ENCODE assay signal across 8 cellular contexts in the genomic region with DNA sequence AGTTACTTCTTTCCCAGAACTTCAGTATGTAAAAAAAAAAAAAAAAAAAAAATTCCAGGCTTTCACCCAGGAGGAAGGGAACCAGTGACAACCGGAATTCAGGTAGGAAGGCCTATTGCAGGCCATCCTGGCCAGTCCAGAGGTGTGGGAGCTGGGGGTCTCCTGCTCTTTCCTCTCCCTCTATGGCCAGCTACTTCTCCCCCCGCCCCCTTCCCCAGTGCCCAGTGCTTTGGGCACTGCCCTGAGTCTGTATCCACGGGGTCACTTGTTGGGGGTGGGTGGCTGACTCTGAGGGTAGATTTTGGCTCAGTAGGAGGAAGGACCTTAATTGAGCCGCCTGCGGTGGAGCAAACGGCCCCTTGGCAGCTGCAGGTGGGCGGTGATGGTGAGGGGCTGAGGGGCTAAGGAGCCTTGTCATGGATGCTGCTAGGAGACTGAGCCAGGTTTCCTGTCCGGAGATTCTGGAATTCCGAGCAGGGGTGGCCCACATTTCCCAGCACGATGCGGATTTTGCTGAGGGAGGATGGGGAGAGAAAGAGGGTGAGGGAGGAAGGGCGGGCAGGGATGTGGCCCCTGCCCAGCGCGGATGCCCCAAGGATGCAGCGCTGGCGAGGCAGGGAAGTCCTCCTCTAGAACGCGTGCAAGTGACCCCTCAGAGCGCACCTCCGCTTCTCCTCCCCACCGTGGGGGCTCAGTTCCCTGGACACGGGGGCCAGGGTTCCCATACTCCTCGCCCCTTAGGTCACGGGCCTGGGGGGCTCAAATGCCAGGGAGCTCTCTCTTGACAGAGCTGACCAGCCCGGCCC. TPM values are rescaled to one million over a fixed set of nuclear protein-coding genes. Genes with fewer than 3 reads are reported as not detected.
DNase-seq lines count a peak whose midpoint lies in the region; TF ChIP-seq lines count a peak whose summit lies in the region.

No MANE protein-coding gene starts in this region.

- peak overlapping the region; percentile 62 to 96 (median 94) for H3K27ac Mint-ChIP-seq in CD4-positive, alpha-beta memory T cell
- H3K27ac Mint-ChIP-seq in neural progenitor cell: peak overlapping the region; percentile 93

- H3K4me3 ChIP-seq in CD4-positive, alpha-beta memory T cell (ENCODE audit: low read length in 2 of 2): peak overlapping the region; percentile 47 to 69
- H3K4me3 ChIP-seq in PC-9 (peak overlapping the region; percentile 87), epithelial cell of proximal tubule (ENCODE audit: low read depth, low read length) (peak overlapping the region; percentile 74), neural progenitor cell (peak overlapping the region; percentile 91)

- H3K9me3 ChIP-seq in CD4-positive, alpha-beta memory T cell (ENCODE audit: control insufficient read depth in 1 of 2, low read length in 2 of 2): no peaks in the 10 kb centered on the region
- H3K9me3 ChIP-seq in PC-9 (ENCODE audit: insufficient read depth, low read depth): no peaks in the 10 kb centered on the region
- no peaks in the 10 kb centered on the region for H3K9me3 ChIP-seq in neural progenitor cell (ENCODE audit: low read depth)

- H3K79me2 ChIP-seq in PC-9 (ENCODE audit: low read depth) (peaks cover 35% of the 10 kb centered on the region), neural progenitor cell (ENCODE audit: low read depth) (peaks cover 39% of the 10 kb centered on the region)

- no peaks in the 10 kb centered on the region for H3K27me3 Mint-ChIP-seq in CD4-positive, alpha-beta memory T cell
- H3K27me3 Mint-ChIP-seq in neural progenitor cell (ENCODE audit: insufficient read depth, low read depth): peaks cover 12% of the 10 kb centered on the region

- H3K4me2 ChIP-seq in PC-9 (peak overlapping the region; percentile 94), neural progenitor cell (peak overlapping the region; percentile 100)

- H3K4me3 Mint-ChIP-seq in CD4-positive, alpha-beta memory T cell: peak overlapping the region; percentile 89 to 93 (median 92)
- H3K4me3 Mint-ChIP-seq in neural progenitor cell: peak overlapping the region; percentile 93

- TF ChIP-seq CTCF in PC-9 (conservative IDR thresholded peaks at IDR 0.05) (no peak), epithelial cell of proximal tubule (conservative IDR thresholded peaks at IDR 0.05; ENCODE audit: low read depth, low read length) (no peak), neural progenitor cell (IDR thresholded peaks at IDR 0.05) (no peak)

- no peaks in the 10 kb centered on the region for H3K9me2 ChIP-seq in PC-9 (ENCODE audit: insufficient read depth)

- H3K36me3 Mint-ChIP-seq in CD4-positive, alpha-beta memory T cell: peaks cover 0 to 6% of the 10 kb centered on the region in 2 donors
- H3K36me3 Mint-ChIP-seq in neural progenitor cell: peaks cover 10% of the 10 kb centered on the region

- BruUV-seq in PC-9 (replicated peaks; lab: Mats Ljungman, UMichigan): TSS peak; percentile 62

- H3K4me1 ChIP-seq in CD4-positive, alpha-beta memory T cell (ENCODE audit: insufficient read depth, low read length): peaks cover 41% of the 10 kb centered on the region
- H3K4me1 ChIP-seq in PC-9 (replicated peaks; ENCODE audit: insufficient read depth) (peaks cover 14% of the 10 kb centered on the region), neural progenitor cell (peaks cover 15% of the 10 kb centered on the region)

- CTCF ChIA-PET in CD4-positive, alpha-beta memory T cell (lab: Charles Lee; ENCODE audit: partially characterized antibody): interaction anchor here (0.8 to 1.1 kb wide), 2 partner anchors 7 to 9 kb away, joined by 3 read pairs; no protein-coding TSS in a partner anchor
- CTCF ChIA-PET in PC-9 (lab: Charles Lee): interaction anchor here (0.6 kb wide), 3 partner anchors 9 to 233 kb away, joined by 3 to 17 read pairs (median 7); no protein-coding TSS in a partner anchor

- no peaks in the 10 kb centered on the region for H3K36me3 ChIP-seq in CD4-positive, alpha-beta memory T cell (ENCODE audit: insufficient read depth, low read length)
- H3K36me3 ChIP-seq in PC-9 (ENCODE audit: low read depth): no peaks in the 10 kb centered on the region
- no peaks in the 10 kb centered on the region for H3K36me3 ChIP-seq in neural progenitor cell

- peak overlapping the region; percentile 71 for H3K27ac ChIP-seq in CD4-positive, alpha-beta memory T cell (ENCODE audit: low read depth, low read length)
- H3K27ac ChIP-seq in PC-9: no peak overlapping the region
- no peak overlapping the region for H3K27ac ChIP-seq in neural progenitor cell

- peaks cover 24 to 62% (median 38%) of the 10 kb centered on the region in 4 donors for H3K4me1 Mint-ChIP-seq in CD4-positive, alpha-beta memory T cell
- H3K4me1 Mint-ChIP-seq in neural progenitor cell: peaks cover 28% of the 10 kb centered on the region

- no peaks in the 10 kb centered on the region; the same call in 1 of the 2 replicates for H3F3A ChIP-seq in PC-9 (ENCODE audit: insufficient read depth, low read depth)
- H3F3A ChIP-seq in neural progenitor cell (ENCODE audit: low read depth): no peaks in the 10 kb centered on the region

- H2AFZ ChIP-seq in PC-9: peak overlapping the region; percentile 95
- H2AFZ ChIP-seq in neural progenitor cell (replicated peaks): peak overlapping the region; percentile 78

- POLR2A ChIA-PET in CD4-positive, alpha-beta memory T cell (lab: Charles Lee; ENCODE audit: partially characterized antibody): interaction anchor here (0.6 to 3.8 kb wide), 3 partner anchors 9 to 906 kb away, joined by 4 to 62 read pairs (median 7); partner anchors contain the start of gene FAM120AOS
- POLR2A ChIA-PET in PC-9 (lab: Charles Lee; ENCODE audit: unreplicated experiment): interaction anchor here (0.6 kb wide), 2 partner anchors 101 to 1935 kb away, joined by 3 to 5 read pairs; no protein-coding TSS in a partner anchor

- peak overlapping the region; percentile 61 for H3K9ac ChIP-seq in neural progenitor cell

- H4K20me1 ChIP-seq in PC-9 (ENCODE audit: insufficient read depth): peaks cover 5% of the 10 kb centered on the region; the same call in 1 of the 2 replicates
- H4K20me1 ChIP-seq in neural progenitor cell (ENCODE audit: low read depth): peaks cover 25% of the 10 kb centered on the region

- H3K9me3 Mint-ChIP-seq in CD4-positive, alpha-beta memory T cell: peaks cover 0 to 3% (median 0%) of the 10 kb centered on the region in 8 donors
- peaks cover 13% of the 10 kb centered on the region for H3K9me3 Mint-ChIP-seq in neural progenitor cell

- no peak for DNase-seq in CD4-positive, alpha-beta memory T cell
- DNase-seq in PC-9 (no peak), epithelial cell of proximal tubule (ENCODE audit: low read depth) (no peak), neural progenitor cell (ENCODE audit: low spot score) (peak; percentile 33), superior temporal gyrus (ENCODE audit: extremely low spot score) (no peak), COLO829 (ENCODE audit: low spot score) (no peak), OCI-M1 (lab: John Stamatoyannopoulos, UW) (no peak), midbrain (lab: John Stamatoyannopoulos, UW) (no peak)

- intact Hi-C loops in CD4-positive, alpha-beta memory T cell (cut with micrococcal nuclease): loop anchor here (5.0 kb wide), 1 partner anchor 1283 kb away; the partner anchor contains the start of gene IARS1
- intact Hi-C loops in PC-9 (cut with micrococcal nuclease; ENCODE audit: unreplicated experiment): loop anchor here (5.0 kb wide), 3 partner anchors 107 to 1423 kb away; partner anchors contain the start of gene NINJ1

- no peaks in the 10 kb centered on the region for H3K27me3 ChIP-seq in CD4-positive, alpha-beta memory T cell (ENCODE audit: insufficient read depth, low read length)
- H3K27me3 ChIP-seq in PC-9 (ENCODE audit: insufficient read depth, low read depth) (no peaks in the 10 kb centered on the region), neural progenitor cell (peaks cover 9% of the 10 kb centered on the region)

RNA-seq across cellular contexts. Expression of gene PHF2, which starts 1.3 kb away (rescaled TPM):
- total RNA-seq in CD4-positive, alpha-beta memory T cell: 10 to 100 TPM; 39.2 to 41.2 TPM
- polyA plus RNA-seq in CD4-positive, alpha-beta memory T cell: 1 to 10 TPM in 1 of 2 donors, under 1 TPM in 1; 0.48 to 2.8 TPM
- 24.5 and 26.3 TPM in 2 replicates for total RNA-seq in PC-9 (2021)
- 11.4 and 16.2 TPM in 2 replicates for total RNA-seq in epithelial cell of proximal tubule
- 15.7 and 17.6 TPM in 2 replicates for total RNA-seq in neural progenitor cell (ENCODE audit: low replicate concordance)
